8 cellular contexts compared by ENCODE assay signal in the genomic region with DNA sequence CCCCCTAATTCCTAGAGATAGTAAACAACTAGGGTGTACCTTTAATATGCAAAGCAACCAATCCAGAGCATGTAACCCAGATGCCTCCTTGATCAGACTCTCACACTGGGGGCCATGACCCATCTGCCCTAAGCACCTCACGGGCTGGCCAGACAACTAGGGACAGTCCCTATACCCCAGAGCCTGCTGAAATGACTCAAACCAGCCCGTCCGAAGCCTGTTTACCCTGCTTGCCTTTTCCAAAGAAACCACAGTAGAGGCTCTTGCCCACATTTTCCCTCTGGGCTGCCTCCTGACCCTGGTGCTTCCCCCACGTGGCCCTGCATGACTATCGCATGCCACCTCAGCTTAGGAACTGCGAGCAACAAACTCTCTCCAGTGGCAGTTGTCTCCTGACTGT. TPM values are rescaled to one million over a fixed set of nuclear protein-coding genes. Genes with fewer than 3 reads are reported as not detected.
DNase-seq lines count a peak whose midpoint lies in the region; ATAC-seq and TF ChIP-seq lines count a peak whose summit lies in the region.

No MANE protein-coding gene starts in this region.

- H3K9me3 ChIP-seq in Panc1 (ENCODE audit: control insufficient read depth, insufficient read depth, low read depth, low read length) (no peaks in the 10 kb centered on the region), OCI-LY7 (ENCODE audit: low read length) (no peaks in the 10 kb centered on the region)

- POLR2A ChIA-PET in Panc1 (lab: Charles Lee) (no interaction called here), OCI-LY7 (lab: Charles Lee) (no interaction called here)

- H2AK5ac ChIP-seq in mesendoderm (ENCODE audit: low read length), result no peak overlapping the region

- H3K4ac ChIP-seq in mesendoderm (ENCODE audit: low read depth, low read length), result no peak overlapping the region

- in situ Hi-C loops in Panc1 (cut with HindIII; ENCODE audit: low pct_unique_long_range_greater_than_20kb, low sequenced_read_pairs), result no loop called here

- intact Hi-C loops in Panc1 (cut with micrococcal nuclease; ENCODE audit: unreplicated experiment), result no loop called here
- intact Hi-C loops in OCI-LY7 (cut with micrococcal nuclease; ENCODE audit: unreplicated experiment), result no loop called here

- no peak overlapping the region for H2BK15ac ChIP-seq in mesendoderm (replicated peaks; ENCODE audit: low read depth)

- DNase-seq in Panc1 (ENCODE audit: low read depth, low spot score) (no peak), mesendoderm (peak; percentile 28), OCI-LY7 (ENCODE audit: low spot score) (no peak), germinal center (ENCODE audit: low spot score) (no peak)
- no peak for DNase-seq in effector CD4-positive, alpha-beta T cell

- H3K9me2 ChIP-seq in OCI-LY7 (ENCODE audit: insufficient read depth, low read length), result no peaks in the 10 kb centered on the region

- H2BK5ac ChIP-seq in mesendoderm (ENCODE audit: low read length), result no peak overlapping the region

- CTCF ChIA-PET in Panc1 (lab: Charles Lee), result no interaction called here
- CTCF ChIA-PET in OCI-LY7 (lab: Charles Lee; ENCODE audit: unreplicated experiment), result no interaction called here

- H4K8ac ChIP-seq in mesendoderm (ENCODE audit: low read depth, low read length), result no peak overlapping the region

- H3K36me3 ChIP-seq in Panc1 (ENCODE audit: control insufficient read depth, insufficient read depth, low read length), result no peaks in the 10 kb centered on the region
- no peaks in the 10 kb centered on the region for H3K36me3 ChIP-seq in mesendoderm (ENCODE audit: control insufficient read depth, insufficient read depth, low read length)
- 0 out of 2 replicates have a peak, but pooled peaks cover 3% of the 10 kb centered on the region for H3K36me3 ChIP-seq in OCI-LY7 (ENCODE audit: insufficient read depth, low read length)

- peaks cover 12% of the 10 kb centered on the region for H3K4me1 ChIP-seq in Panc1 (ENCODE audit: control insufficient read depth, insufficient read depth, low read length)
- no peaks in the 10 kb centered on the region for H3K4me1 ChIP-seq in mesendoderm (ENCODE audit: control insufficient read depth, low read depth, low read length)
- peaks cover 17% of the 10 kb centered on the region for H3K4me1 ChIP-seq in OCI-LY7 (ENCODE audit: insufficient read depth, low read length, poor library complexity, severe bottlenecking)

- TF ChIP-seq CTCF in Panc1 (IDR thresholded peaks at IDR 0.05) (no peak), OCI-LY7 (conservative IDR thresholded peaks at IDR 0.05; ENCODE audit: low read length) (no peak)

- H3K23ac ChIP-seq in mesendoderm (ENCODE audit: low read length), result no peak overlapping the region

- H3K27ac ChIP-seq in Panc1 (ENCODE audit: low read length) (no peak overlapping the region), mesendoderm (ENCODE audit: low read depth, low read length) (no peak overlapping the region), OCI-LY7 (ENCODE audit: low read depth, low read length, poor library complexity, severe bottlenecking) (no peak overlapping the region)

- H3K79me2 ChIP-seq in mesendoderm (ENCODE audit: control insufficient read depth, insufficient read depth, low read length) (no peaks in the 10 kb centered on the region), OCI-LY7 (ENCODE audit: insufficient read depth, low read depth, low read length) (no peaks in the 10 kb centered on the region)

- WGBS in mesendoderm (ENCODE audit: extremely low coverage, insufficient coverage, low lambda C conversion rate), result no CpG with 5 or more reads among the region's 6 CpGs

- H3K79me1 ChIP-seq in mesendoderm (ENCODE audit: low read length), result no peaks in the 10 kb centered on the region

- peak; percentile 95 for ATAC-seq in GM18511 (IDR thresholded peaks at IDR 0.05; ENCODE audit: unreplicated experiment)
- peak; percentile 88 for ATAC-seq in GM21825 (IDR thresholded peaks at IDR 0.05; ENCODE audit: unreplicated experiment)
- ATAC-seq in Panc1, result peak; percentile 13; the same call in 1 of the 2 replicates
- ATAC-seq in SK-N-SH treated with all-trans-retinoic acid at 6 μM for 48 hours, result no peak

- no peak overlapping the region for H4K5ac ChIP-seq in mesendoderm (ENCODE audit: low read length)

- H3K4me3 ChIP-seq in Panc1 (ENCODE audit: low read depth in 2 of 2, low read length in 2 of 2), result no peak overlapping the region
- H3K4me3 ChIP-seq in mesendoderm (ENCODE audit: low read length), result no peak overlapping the region
- H3K4me3 ChIP-seq in OCI-LY7 (ENCODE audit: low read depth, low read length, poor library complexity, severe bottlenecking), result no peak overlapping the region

- H3K4me2 ChIP-seq in mesendoderm (ENCODE audit: low read length) (no peak overlapping the region), OCI-LY7 (ENCODE audit: low read length) (no peak overlapping the region)

- H3K56ac ChIP-seq in mesendoderm (ENCODE audit: low read length), result no peak overlapping the region

- no peaks in the 10 kb centered on the region for H4K20me1 ChIP-seq in OCI-LY7 (ENCODE audit: insufficient read depth, low read length)

- H2AFZ ChIP-seq in OCI-LY7 (ENCODE audit: low read length), result no peak overlapping the region

- no peak overlapping the region for H2BK120ac ChIP-seq in mesendoderm (ENCODE audit: low read depth, low read length)

- BruUV-seq in Panc1 (replicated peaks; lab: Mats Ljungman, UMichigan) (no TSS peak), OCI-LY7 (replicated peaks; lab: Mats Ljungman, UMichigan) (no TSS peak)

- no peak overlapping the region for H3K18ac ChIP-seq in mesendoderm (ENCODE audit: low read length)

- no peak overlapping the region for H3K9ac ChIP-seq in mesendoderm (ENCODE audit: low read length)

- H3K27me3 ChIP-seq in Panc1 (ENCODE audit: control insufficient read depth, insufficient read depth, low read length) (no peaks in the 10 kb centered on the region), mesendoderm (ENCODE audit: insufficient read depth, low read length, poor library complexity) (no peaks in the 10 kb centered on the region)

TF ChIP-seq in SK-N-SH treated with all-trans-retinoic acid at 6 μM for 48 hours, 23 proteins besides CTCF, POLR2A, EP300 and RAD21:
- TF ChIP-seq ZNF8 (CRISPR knock-in tag; IDR thresholded peaks at IDR 0.05) (no peak), RARB (CRISPR knock-in tag; IDR thresholded peaks at IDR 0.05) (no peak), TOX (CRISPR knock-in tag; IDR thresholded peaks at IDR 0.05; ENCODE audit: borderline replicate concordance) (no peak)
- TF ChIP-seq, protein P1, sequence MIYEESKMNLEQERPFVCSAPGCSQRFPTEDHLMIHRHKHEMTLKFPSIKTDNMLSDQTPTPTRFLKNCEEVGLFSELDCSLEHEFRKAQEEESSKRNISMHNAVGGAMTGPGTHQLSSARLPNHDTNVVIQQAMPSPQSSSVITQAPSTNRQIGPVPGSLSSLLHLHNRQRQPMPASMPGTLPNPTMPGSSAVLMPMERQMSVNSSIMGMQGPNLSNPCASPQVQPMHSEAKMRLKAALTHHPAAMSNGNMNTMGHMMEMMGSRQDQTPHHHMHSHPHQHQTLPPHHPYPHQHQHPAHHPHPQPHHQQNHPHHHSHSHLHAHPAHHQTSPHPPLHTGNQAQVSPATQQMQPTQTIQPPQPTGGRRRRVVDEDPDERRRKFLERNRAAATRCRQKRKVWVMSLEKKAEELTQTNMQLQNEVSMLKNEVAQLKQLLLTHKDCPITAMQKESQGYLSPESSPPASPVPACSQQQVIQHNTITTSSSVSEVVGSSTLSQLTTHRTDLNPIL (CRISPR knock-in tag; IDR thresholded peaks at IDR 0.05; ENCODE audit: low read depth), result no peak

RNA-seq across cellular contexts. Expression of a gene that starts 46.2 kb away (rescaled TPM):
- total RNA-seq in Panc1 (2021; ENCODE audit: unreplicated experiment) (68.6 TPM), OCI-LY7 (2022) (45.2 and 48.8 TPM in 2 replicates)
- 64.0 TPM for polyA plus RNA-seq in Panc1 (2012; ENCODE audit: insufficient read length)
- polyA plus RNA-seq in mesendoderm (2013, experiment 1 of 2), result 10.5 TPM
- polyA plus RNA-seq in mesendoderm (2013, experiment 2 of 2), result 10.2 TPM
- total RNA-seq in OCI-LY7 (2014; rRNA removed; shearing (Covaris generic)), result 16.9 and 22.5 TPM in 2 replicates
